Comparison of ENCODE assay signal across 10 cellular contexts in the genomic region with DNA sequence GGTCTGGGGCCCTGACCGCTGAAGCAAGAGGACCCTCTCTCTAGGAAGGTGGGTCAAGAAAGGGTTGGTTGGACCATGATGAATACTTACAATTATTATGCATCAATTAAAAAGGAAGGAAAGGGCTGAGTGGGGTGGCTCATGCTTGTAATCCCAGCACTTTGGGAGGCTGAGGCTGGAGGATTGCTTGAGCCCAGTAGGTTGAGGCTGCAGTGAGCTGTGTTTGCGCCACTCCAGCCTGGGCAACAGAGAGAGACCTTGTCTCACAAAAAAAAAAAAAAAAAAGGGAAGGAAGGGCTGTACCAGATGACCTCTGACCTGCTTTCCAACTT. TPM values are rescaled to one million over a fixed set of nuclear protein-coding genes. Genes with fewer than 3 reads are reported as not detected.
"Had no signal": no experiment of that assay in that cellular context is flagged by ENCODE, and none has a peak within 500 bp of the region (broad histone marks: within the 10 kb centered on the region; RNA-seq: fewer than 3 reads in every experiment).

No MANE protein-coding gene starts in this region.

- H3K4me3 ChIP-seq: psoas muscle had no signal

- H3K9me3 ChIP-seq: psoas muscle had no signal

- H3K27ac ChIP-seq: psoas muscle had no signal

- DNase-seq: activated CD4-positive, alpha-beta T cell treated with anti-CD3 and anti-CD28 coated beads, Interleukin-2, amount 50 U/mL, for 48 hours; activated CD8-positive, alpha-beta memory T cell treated with anti-CD3 and anti-CD28 coated beads, Interleukin-2, amount 10 ng/mL, durations not matched to agents 7 days and 5 days; activated T-cell treated with anti-CD3 and anti-CD28 coated beads, Interleukin-2, amount 50 U/mL, for 48 hours; cerebellar nuclear complex; natural killer cell; psoas muscle; stimulated activated CD4-positive, alpha-beta T cell treated with anti-CD3 and anti-CD28 coated beads, Interleukin-2, amount 100 ng/mL, for 48 hours; stimulated activated CD8-positive, alpha-beta memory T cell treated with anti-CD3 and anti-CD28 coated beads, Interleukin-4, amount 100 ng/mL, for 48 hours; SW 1271 had no signal

- H3K4me1 ChIP-seq: psoas muscle had no signal

RNA-seq across cellular contexts. Expression of gene GFAP, which starts 0.4 kb away (rescaled TPM):
- total RNA-seq: activated CD8-positive, alpha-beta memory T cell treated with anti-CD3 and anti-CD28 coated beads, Interleukin-2, amount 10 ng/mL, durations not matched to agents 7 days and 5 days; dermis microvascular lymphatic vessel endothelial cell; natural killer cell had no signal

RNA-seq across cellular contexts. Expression of gene C1QL1, which starts 52.4 kb away (rescaled TPM):
- total RNA-seq: natural killer cell, psoas muscle had no signal
